34 cellular contexts compared by ENCODE assay signal in the genomic region with DNA sequence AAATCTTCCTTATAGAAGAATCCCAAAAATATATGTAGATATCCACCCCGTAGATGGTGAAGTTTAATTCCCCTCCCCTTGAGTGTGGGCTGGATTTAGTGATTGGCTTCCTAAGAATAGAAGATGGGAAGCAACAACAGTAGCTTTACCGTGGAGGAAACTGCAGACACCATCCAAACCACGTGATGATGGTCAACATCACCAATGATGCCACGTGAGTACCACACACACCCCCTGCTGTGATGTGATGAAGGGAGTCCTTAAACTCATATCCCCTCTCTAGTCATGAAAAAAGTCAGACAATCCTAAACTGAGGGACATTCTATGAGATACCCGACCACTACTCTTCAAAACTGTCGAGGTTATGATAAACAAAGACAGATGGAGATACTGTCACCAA. TPM values are rescaled to one million over a fixed set of nuclear protein-coding genes. Genes with fewer than 3 reads are reported as not detected.
"Had no signal": no experiment of that assay in that cellular context is flagged by ENCODE, and none has a peak within 500 bp of the region (broad histone marks: within the 10 kb centered on the region; RNA-seq: fewer than 3 reads in every experiment).

No MANE protein-coding gene starts in this region.

- H3K9me3 ChIP-seq: Peyer's patch, SJSA1 had no signal

- H3K36me3 ChIP-seq: MG63, Peyer's patch, SJSA1, WERI-Rb-1 had no signal

- H3K27ac ChIP-seq: Peyer's patch, SJSA1, WERI-Rb-1 had no signal

- H3K27me3 ChIP-seq: Peyer's patch had no signal

- DNase-seq: activated CD4-positive, alpha-beta memory T cell treated with anti-CD3 and anti-CD28 coated beads, Interleukin-2, amount 10 ng/mL, durations not matched to agents 7 days and 5 days; activated CD4-positive, alpha-beta T cell treated with anti-CD3 and anti-CD28 coated beads for 1 hour; activated CD4-positive, alpha-beta T cell treated with anti-CD3 and anti-CD28 coated beads for 48 hours; activated CD4-positive, CD25-positive, alpha-beta regulatory T cell; activated CD8-positive, alpha-beta memory T cell treated with anti-CD3 and anti-CD28 coated beads for 24 hours; activated CD8-positive, alpha-beta memory T cell treated with anti-CD3 and anti-CD28 coated beads, Interleukin-2, amount 10 ng/mL, durations not matched to agents 7 days and 5 days; activated CD8-positive, alpha-beta memory T cell treated with anti-CD3 and anti-CD28 coated beads, Interleukin-2, amount 50 U/mL, for 48 hours; activated effector memory CD4-positive, alpha-beta T cell treated with Interleukin-2 at 50 U/mL for 16 hours; activated naive CD4-positive, alpha-beta T cell treated with anti-CD3 and anti-CD28 coated beads, Interleukin-2, amount 10 ng/mL, durations not matched to agents 7 days and 5 days; activated naive CD8-positive, alpha-beta T cell treated with anti-CD3 and anti-CD28 coated beads, Interleukin-2, amount 50 U/mL, for 24 hours; activated T-cell treated with anti-CD3 and anti-CD28 coated beads, Interleukin-2, amount 50 U/mL, for 48 hours; anterior cingulate cortex; caudate nucleus; cerebellar nuclear complex; Kasumi-1; MG63; NCI-H1092 treated with DMSO at 0.1 percent for 48 hours; NCI-H146; NCI-H187; NCI-H2029 treated with DMSO at 0.1 percent for 48 hours; NCI-H2107; NCI-H2171; NCI-H446 treated with DMSO at 0.1 percent for 48 hours; NCI-H524; NCI-H774; Peyer's patch; RPMI8226; SHP77 treated with DMSO at 0.1 percent for 48 hours; T-cell; T-helper 17 cell; WERI-Rb-1 had no signal

- FAIRE-seq: bronchial epithelial cell had no signal

- ATAC-seq: activated CD8-positive, alpha-beta memory T cell treated with anti-CD3 and anti-CD28 coated beads, Interleukin-2, amount 10 ng/mL, durations not matched to agents 7 days and 5 days; activated naive CD8-positive, alpha-beta T cell treated with anti-CD3 and anti-CD28 coated beads, Interleukin-2, amount 50 U/mL, for 24 hours; SK-N-SH treated with all-trans-retinoic acid at 6 μM for 48 hours; T-cell; T-helper 17 cell had no signal

- H3K4me1 ChIP-seq: Peyer's patch, SJSA1 had no signal

- H3K4me3 ChIP-seq: MG63, Peyer's patch, SJSA1 had no signal

RNA-seq across cellular contexts. Expression of a gene that starts 41.1 kb away (rescaled TPM):
- total RNA-seq: activated CD4-positive, alpha-beta memory T cell treated with anti-CD3 and anti-CD28 coated beads, Interleukin-2, amount 10 ng/mL, durations not matched to agents 7 days and 5 days; activated CD8-positive, alpha-beta memory T cell treated with anti-CD3 and anti-CD28 coated beads, Interleukin-2, amount 10 ng/mL, durations not matched to agents 7 days and 5 days; bronchial epithelial cell; Peyer's patch; SJSA1; T-cell; T-helper 17 cell had no signal
